In genomic region chr1:226679853-226680516, GRCh38 we compare ENCODE assay signal across 8 cellular contexts. TPM values are rescaled to one million over a fixed set of nuclear protein-coding genes. Genes with fewer than 3 reads are reported as not detected.
A peak's percentile ranks its signal among the peaks of the same experiment; 100 is the strongest.
DNase-seq lines count a peak whose midpoint lies in the region; ATAC-seq and TF ChIP-seq lines count a peak whose summit lies in the region.

No MANE protein-coding gene starts in this region.

- peak; percentile 60 for ATAC-seq in GM19463 (IDR thresholded peaks at IDR 0.05; ENCODE audit: unreplicated experiment)
- peak; percentile 78 to 83 (median 80) for ATAC-seq in right lobe of liver

- POLR2A ChIA-PET in AG04449 (lab: Yijun Ruan, JAX), result no interaction called here
- POLR2A ChIA-PET in activated CD4-positive, alpha-beta memory T cell treated with anti-CD3 and anti-CD28 coated beads for 36 hours (lab: Charles Lee), result interaction anchor here (0.8 to 2.3 kb wide), 8 partner anchors 7 to 260 kb away, joined by 3 to 10 read pairs (median 4); partner anchors contain the start of gene COQ8A

- H3K4me1 ChIP-seq in right lobe of liver, result peaks cover 0 to 14% (median 2%) of the 10 kb centered on the region in 4 donors

- H3K9me3 Mint-ChIP-seq in activated CD4-positive, alpha-beta memory T cell treated with anti-CD3 and anti-CD28 coated beads for 36 hours, result no peaks in the 10 kb centered on the region

- TF ChIP-seq POLR2A in right lobe of liver (IDR thresholded peaks at IDR 0.05), result peak; percentile 56

- intact Hi-C loops in activated CD4-positive, alpha-beta memory T cell treated with anti-CD3 and anti-CD28 coated beads for 36 hours (cut with micrococcal nuclease), result loop anchor here (5.0 kb wide), 1 partner anchor 147 kb away; no protein-coding TSS in a partner anchor
- intact Hi-C loops in right lobe of liver (cut with DNase I), result no loop called here

- no peaks in the 10 kb centered on the region for H3K9me3 ChIP-seq in right lobe of liver

- H3K36me3 Mint-ChIP-seq in activated CD4-positive, alpha-beta memory T cell treated with anti-CD3 and anti-CD28 coated beads for 36 hours, result peaks cover 14% of the 10 kb centered on the region

- no peaks in the 10 kb centered on the region for H3K27me3 ChIP-seq in right lobe of liver

- DNase-seq in AG04449 (ENCODE audit: low read depth, low spot score) (no peak), Kasumi-1 (lab: John Stamatoyannopoulos, UW) (peak; percentile 68 to 75), ecto neural progenitor cell (ENCODE audit: low spot score) (peak; percentile 96), right lobe of liver (peak; percentile 80 to 87 (median 83))
- peak; percentile 89 for DNase-seq in activated CD4-positive, alpha-beta memory T cell treated with anti-CD3 and anti-CD28 coated beads for 36 hours
- peak; percentile 81 for DNase-seq in stimulated activated CD4-positive, alpha-beta T cell treated with anti-CD3 and anti-CD28 coated beads, Interleukin-4, amount 100 ng/mL, for 1 hour
- DNase-seq in NK-92 treated with Interleukin-12 subunit alpha and Interleukin-12 subunit beta, amount 100 ng/mL, for 24 hours (lab: John Stamatoyannopoulos, UW), result no peak

- peak overlapping the region; percentile 65 to 82 (median 69) for H3K27ac ChIP-seq in right lobe of liver

- no peaks in the 10 kb centered on the region for H3K27me3 Mint-ChIP-seq in activated CD4-positive, alpha-beta memory T cell treated with anti-CD3 and anti-CD28 coated beads for 36 hours

- peak overlapping the region; percentile 93 for H3K27ac Mint-ChIP-seq in activated CD4-positive, alpha-beta memory T cell treated with anti-CD3 and anti-CD28 coated beads for 36 hours

- H3K36me3 ChIP-seq in right lobe of liver, result no peaks in the 10 kb centered on the region

- CTCF ChIA-PET in AG04449 (lab: Yijun Ruan, JAX), result interaction anchor here (0.9 to 2.1 kb wide), 4 partner anchors 9 to 19 kb away, joined by 3 to 5 read pairs (median 4); no protein-coding TSS in a partner anchor
- CTCF ChIA-PET in activated CD4-positive, alpha-beta memory T cell treated with anti-CD3 and anti-CD28 coated beads for 36 hours (lab: Charles Lee), result interaction anchor here (1.4 to 4.1 kb wide), 6 partner anchors 7 to 47 kb away, joined by 3 to 35 read pairs (median 10); no protein-coding TSS in a partner anchor

- WGBS in right lobe of liver (ENCODE audit: insufficient coverage, low coverage, low lambda C conversion rate, missing lambda C conversion rate), result under 1% methylated on average over 8 of the region's 22 CpGs

- peak overlapping the region; percentile 71 for H3K4me3 Mint-ChIP-seq in activated CD4-positive, alpha-beta memory T cell treated with anti-CD3 and anti-CD28 coated beads for 36 hours

- peak overlapping the region; percentile 45 for H3K4me3 ChIP-seq in AG04449 (ENCODE audit: low read depth, low read length)
- peak overlapping the region; percentile 14 to 32 (median 29) for H3K4me3 ChIP-seq in right lobe of liver

- H3K4me1 Mint-ChIP-seq in activated CD4-positive, alpha-beta memory T cell treated with anti-CD3 and anti-CD28 coated beads for 36 hours (ENCODE audit: low read depth), result peaks cover 98% of the 10 kb centered on the region

- TF ChIP-seq CTCF in AG04449 (IDR thresholded peaks at IDR 0.05; ENCODE audit: insufficient read depth, low read length, missing control alignments) (no peak), right lobe of liver (IDR thresholded peaks at IDR 0.05) (no peak)

RNA-seq across cellular contexts. Expression of gene ITPKB, which starts 59.1 kb away (rescaled TPM):
- 10 to 100 TPM; 37.5 to 38.5 TPM for total RNA-seq in activated CD4-positive, alpha-beta memory T cell treated with anti-CD3 and anti-CD28 coated beads for 36 hours
- total RNA-seq in right lobe of liver, result 1 to 10 TPM; 2.1 to 4.1 (median 3.4) TPM

Comparison
In these comparisons a context has a peak if more than half of its experiments do, and no peak if none do; other contexts are left out.
1. DNase-seq: peak in Kasumi-1 (2 of 2), activated CD4-positive, alpha-beta memory T cell treated with anti-CD3 and anti-CD28 coated beads for 36 hours (single experiment), ecto neural progenitor cell (single experiment), right lobe of liver (3 of 3) and stimulated activated CD4-positive, alpha-beta T cell treated with anti-CD3 and anti-CD28 coated beads, Interleukin-4, amount 100 ng/mL, for 1 hour (single experiment); none in AG04449 (single experiment) and NK-92 treated with Interleukin-12 subunit alpha and Interleukin-12 subunit beta, amount 100 ng/mL, for 24 hours (single experiment).
2. RNA of gene ITPKB, which starts 59.1 kb away (total RNA-seq): 37.5 to 38.5 TPM in activated CD4-positive, alpha-beta memory T cell treated with anti-CD3 and anti-CD28 coated beads for 36 hours; 2.1 to 4.1 TPM in right lobe of liver; every median in the first group is over 4 times any median in the second.